19 cellular contexts compared by ENCODE assay signal in genomic region chr6:108610270-108610839, GRCh38. TPM values are rescaled to one million over a fixed set of nuclear protein-coding genes. Genes with fewer than 3 reads are reported as not detected.
A peak's percentile ranks its signal among the peaks of the same experiment; 100 is the strongest.
DNase-seq lines count a peak whose midpoint lies in the region; ATAC-seq lines count a peak whose summit lies in the region.
"Had no signal": no experiment of that assay in that cellular context is flagged by ENCODE, and none has a peak within 500 bp of the region (broad histone marks: within the 10 kb centered on the region; RNA-seq: fewer than 3 reads in every experiment).

No MANE protein-coding gene starts in this region.

- H3K4me1 Mint-ChIP-seq in activated CD4-positive, alpha-beta T cell treated with anti-CD3 and anti-CD28 coated beads, Interleukin-2, amount 10 ng/mL, durations not matched to agents 24 days and 14 days = peaks cover 3% of the 10 kb centered on the region
- H3K4me1 Mint-ChIP-seq: activated CD4-positive, alpha-beta memory T cell treated with anti-CD3 and anti-CD28 coated beads, Interleukin-2, amount 10 ng/mL, durations not matched to agents 7 days and 5 days had no signal

- H3K27me3 ChIP-seq in right cardiac atrium (ENCODE audit: control insufficient read depth, insufficient read depth) (no peaks in the 10 kb centered on the region), rectal smooth muscle tissue (ENCODE audit: control insufficient read depth, insufficient read depth, low read length) (no peaks in the 10 kb centered on the region)

- peaks cover 5% of the 10 kb centered on the region for H3K9me3 Mint-ChIP-seq in activated CD4-positive, alpha-beta T cell treated with anti-CD3 and anti-CD28 coated beads, Interleukin-2, amount 10 ng/mL, durations not matched to agents 24 days and 14 days
- H3K9me3 Mint-ChIP-seq: dendritic cell treated with granulocyte-macrophage colony-stimulating factor and Interleukin-4, amounts not matched to agents 40 ng/mL and 50 ng/mL, for 4 days had no signal

- ATAC-seq in Right ventricle myocardium superior (ENCODE audit: poor library complexity) = peak; percentile 4
- no peak for ATAC-seq in left cardiac atrium
- peak; percentile 14 to 49 for ATAC-seq in right cardiac atrium
- no peak for ATAC-seq in HG03457 (IDR thresholded peaks at IDR 0.05; ENCODE audit: unreplicated experiment)
- ATAC-seq: activated T-cell treated with anti-CD3 and anti-CD28 coated beads, Interleukin-2, amount 50 U/mL, for 4 hours; PC-3 had no signal

- no peak overlapping the region for H3K4me3 Mint-ChIP-seq in activated CD4-positive, alpha-beta T cell treated with anti-CD3 and anti-CD28 coated beads, Interleukin-2, amount 10 ng/mL, durations not matched to agents 24 days and 14 days
- H3K4me3 Mint-ChIP-seq: activated CD4-positive, alpha-beta memory T cell treated with anti-CD3 and anti-CD28 coated beads, Interleukin-2, amount 10 ng/mL, durations not matched to agents 7 days and 5 days; activated naive CD4-positive, alpha-beta T cell treated with anti-CD3 and anti-CD28 coated beads, Interleukin-2, amount 50 U/mL, for 24 hours; activated T-cell treated with anti-CD3 and anti-CD28 coated beads, Interleukin-2, amount 50 U/mL, for 4 hours; dendritic cell treated with granulocyte-macrophage colony-stimulating factor and Interleukin-4, amounts not matched to agents 40 ng/mL and 50 ng/mL, for 4 days; memory B cell had no signal

- peaks cover 12% of the 10 kb centered on the region for H3K4me1 ChIP-seq in right cardiac atrium (ENCODE audit: control insufficient read depth, insufficient read depth, low read length)
- peaks cover 28% of the 10 kb centered on the region for H3K4me1 ChIP-seq in rectal smooth muscle tissue (ENCODE audit: control insufficient read depth, insufficient read depth, low read length)

- DNase-seq in Right ventricle myocardium superior (no peak), left cardiac atrium (no peak), right cardiac atrium (no peak), foreskin melanocyte (no peak), T-helper 2 cell (no peak)
- no peak for DNase-seq in activated CD4-positive, alpha-beta T cell treated with anti-CD3 and anti-CD28 coated beads, Interleukin-2, amount 10 ng/mL, durations not matched to agents 24 days and 14 days
- DNase-seq: activated CD4-positive, alpha-beta memory T cell treated with anti-CD3 and anti-CD28 coated beads, Interleukin-2, amount 10 ng/mL, durations not matched to agents 7 days and 5 days; activated T-cell treated with anti-CD3 and anti-CD28 coated beads, Interleukin-2, amount 50 U/mL, for 4 hours; Calu3; NCI-H2081 treated with DMSO at 0.1 percent for 48 hours; NCI-H526 treated with DMSO at 0.1 percent for 48 hours; PC-3; stimulated activated CD4-positive, alpha-beta T cell treated with anti-CD3 and anti-CD28 coated beads, Interleukin-4, amount 100 ng/mL, for 4 hours; stimulated activated CD8-positive, alpha-beta memory T cell treated with anti-CD3 and anti-CD28 coated beads, Interleukin-4, amount 100 ng/mL, for 48 hours had no signal

- H3K27ac Mint-ChIP-seq in activated CD4-positive, alpha-beta T cell treated with anti-CD3 and anti-CD28 coated beads, Interleukin-2, amount 10 ng/mL, durations not matched to agents 24 days and 14 days = no peak overlapping the region
- H3K27ac Mint-ChIP-seq: activated CD4-positive, alpha-beta memory T cell treated with anti-CD3 and anti-CD28 coated beads, Interleukin-2, amount 10 ng/mL, durations not matched to agents 7 days and 5 days; activated naive CD4-positive, alpha-beta T cell treated with anti-CD3 and anti-CD28 coated beads, Interleukin-2, amount 50 U/mL, for 24 hours; dendritic cell treated with granulocyte-macrophage colony-stimulating factor and Interleukin-4, amounts not matched to agents 40 ng/mL and 50 ng/mL, for 4 days had no signal

- no peak overlapping the region for H3K9ac ChIP-seq in rectal smooth muscle tissue (ENCODE audit: low read length)

- H3K4me3 ChIP-seq in right cardiac atrium (ENCODE audit: low read length) = no peak overlapping the region
- H3K4me3 ChIP-seq in rectal smooth muscle tissue (ENCODE audit: low read length) = no peak overlapping the region

- no peaks in the 10 kb centered on the region for H3K9me3 ChIP-seq in right cardiac atrium (ENCODE audit: control insufficient read depth, low read length)

- intact Hi-C loops in Right ventricle myocardium superior (cut with DNase I) = no loop called here
- intact Hi-C loops in left cardiac atrium (cut with DNase I) = no loop called here
- intact Hi-C loops in right cardiac atrium (cut with DNase I) = no loop called here
- intact Hi-C loops in activated CD4-positive, alpha-beta T cell treated with anti-CD3 and anti-CD28 coated beads, Interleukin-2, amount 10 ng/mL, durations not matched to agents 24 days and 14 days (cut with micrococcal nuclease) = no loop called here

- H3K27ac ChIP-seq in right cardiac atrium (ENCODE audit: low read length) (peak overlapping the region; percentile 29), rectal smooth muscle tissue (ENCODE audit: low read depth, low read length) (peak overlapping the region; percentile 10)

- H3K36me3 Mint-ChIP-seq in activated CD4-positive, alpha-beta T cell treated with anti-CD3 and anti-CD28 coated beads, Interleukin-2, amount 10 ng/mL, durations not matched to agents 24 days and 14 days (ENCODE audit: low read depth) = peaks cover 3% of the 10 kb centered on the region

- 51% methylated on average over 3 of the region's 3 CpGs for WGBS in right cardiac atrium

- H3K36me3 ChIP-seq in rectal smooth muscle tissue (ENCODE audit: control insufficient read depth, insufficient read depth, low read length) = no peaks in the 10 kb centered on the region

- H3K27me3 Mint-ChIP-seq in activated CD4-positive, alpha-beta T cell treated with anti-CD3 and anti-CD28 coated beads, Interleukin-2, amount 10 ng/mL, durations not matched to agents 24 days and 14 days = peaks cover 24% of the 10 kb centered on the region
- H3K27me3 Mint-ChIP-seq: activated CD4-positive, alpha-beta memory T cell treated with anti-CD3 and anti-CD28 coated beads, Interleukin-2, amount 10 ng/mL, durations not matched to agents 7 days and 5 days; activated naive CD4-positive, alpha-beta T cell treated with anti-CD3 and anti-CD28 coated beads, Interleukin-2, amount 50 U/mL, for 24 hours; dendritic cell treated with granulocyte-macrophage colony-stimulating factor and Interleukin-4, amounts not matched to agents 40 ng/mL and 50 ng/mL, for 4 days; memory B cell had no signal

RNA-seq across cellular contexts. Expression of gene FOXO3, which starts 49.6 kb away (rescaled TPM):
- total RNA-seq in Right ventricle myocardium superior (32.4 TPM), left cardiac atrium (10 to 100 TPM; 34.0 to 38.6 TPM), right cardiac atrium (10 to 100 TPM; 33.2 to 50.0 (median 39.8) TPM)
- 16.4 TPM for polyA plus RNA-seq in right cardiac atrium
- 5.9 TPM in 2 replicates for total RNA-seq in activated CD4-positive, alpha-beta T cell treated with anti-CD3 and anti-CD28 coated beads, Interleukin-2, amount 10 ng/mL, durations not matched to agents 24 days and 14 days

Comparison
In these comparisons a context has a peak if more than half of its experiments do, and no peak if none do; other contexts are left out.
1. ATAC-seq: peak in Right ventricle myocardium superior (single experiment) and right cardiac atrium (2 of 2); none in left cardiac atrium (0 of 2) and HG03457 (single experiment).